In the genomic region with DNA sequence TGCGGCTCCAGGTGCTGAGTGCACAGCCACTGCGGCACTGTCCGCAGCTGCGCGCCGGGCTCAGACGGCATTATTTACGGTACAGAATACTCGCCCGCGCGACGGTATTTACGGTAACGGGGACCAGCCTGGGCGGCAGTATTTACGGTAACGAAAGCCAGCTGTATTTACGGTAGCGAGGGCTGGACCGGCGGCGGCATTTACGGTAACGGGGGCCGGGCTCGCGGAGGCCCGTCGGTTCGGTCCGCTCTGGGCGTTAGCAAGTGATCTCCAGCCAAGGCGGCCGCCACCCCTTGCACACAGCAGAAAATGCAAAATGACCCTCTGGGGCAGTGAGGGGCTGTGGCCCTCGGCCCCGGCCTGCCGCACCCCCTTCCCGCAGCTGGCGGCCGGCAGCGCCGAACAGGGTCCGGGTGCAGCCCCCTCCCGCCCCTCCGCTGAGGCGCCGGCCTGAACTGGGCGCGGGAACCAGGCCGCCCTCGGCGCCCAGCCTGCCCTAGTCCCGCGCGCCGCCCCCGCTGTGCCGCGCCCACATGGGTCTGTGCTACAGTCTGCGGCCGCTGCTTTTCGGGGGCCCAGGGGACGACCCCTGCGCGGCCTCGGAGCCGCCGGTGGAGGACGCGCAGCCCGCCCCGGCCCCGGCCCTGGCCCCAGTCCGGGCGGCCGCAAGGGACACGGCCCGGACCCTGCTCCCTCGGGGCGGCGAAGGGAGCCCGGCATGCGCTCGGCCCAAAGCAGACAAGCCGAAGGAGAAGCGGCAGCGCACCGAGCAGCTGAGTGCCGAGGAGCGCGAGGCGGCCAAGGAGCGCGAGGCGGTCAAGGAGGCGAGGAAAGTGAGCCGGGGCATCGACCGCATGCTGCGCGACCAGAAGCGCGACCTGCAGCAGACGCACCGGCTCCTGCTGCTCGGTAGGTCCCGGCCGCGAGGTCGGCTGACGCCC, we compare ENCODE assay signal across 8 cellular contexts. TPM values are rescaled to one million over a fixed set of nuclear protein-coding genes. Genes with fewer than 3 reads are reported as not detected.
DNase-seq lines count a peak whose midpoint lies in the region; ATAC-seq, FAIRE-seq and TF ChIP-seq lines count a peak whose summit lies in the region.

A gene (plus strand): TSS at position 234 of the 941 bp plus-strand sequence. CDS start 300 bp downstream, at position 534.

- TF ChIP-seq POLR2A in GM12891 (IDR thresholded peaks at IDR 0.05; ENCODE audit: low read depth, low read length) = no peak

- peak; percentile 73 for ATAC-seq in HG03066 (IDR thresholded peaks at IDR 0.05; ENCODE audit: low read depth, unreplicated experiment)
- peak; percentile 93 for ATAC-seq in esophagus mucosa
- ATAC-seq in GM18870 (IDR thresholded peaks at IDR 0.05; ENCODE audit: unreplicated experiment) = no peak

- DNase-seq in GM12891 (ENCODE audit: insufficient read length, low spot score) = peak; percentile 61
- DNase-seq in NCI-H524 (lab: John Stamatoyannopoulos, UW) = peak; percentile 53 to 86
- peak; percentile 41 for DNase-seq in activated T-cell treated with anti-CD3 and anti-CD28 coated beads for 24 hours (ENCODE audit: low read depth)
- peak; percentile 33 for DNase-seq in middle frontal gyrus (ENCODE audit: extremely low spot score, low spot score)
- peak; percentile 36 for DNase-seq in stimulated activated CD8-positive, alpha-beta memory T cell treated with anti-CD3 and anti-CD28 coated beads, Interleukin-4, amount 100 ng/mL, for 24 hours (ENCODE audit: low read depth)

- FAIRE-seq in GM12891 (lab: Jason Lieb, UNC) = peak; percentile 96

TF ChIP-seq in GM12891, 5 proteins besides CTCF, POLR2A, EP300 and RAD21:
- 0 out of 2 replicates have a peak, but pooled peaks have one; percentile 26 for TF ChIP-seq POU2F2 (IDR thresholded peaks at IDR 0.05; ENCODE audit: low read depth, low read length)
- TF ChIP-seq POLR2AphosphoS5 (IDR thresholded peaks at IDR 0.05; ENCODE audit: low read depth, low read length) = no peak

RNA-seq across cellular contexts. Expression of the gene that starts here (rescaled TPM):
- polyA plus RNA-seq in GM12891 (2012; ENCODE audit: low read depth, missing spikeins) = 0.14 TPM
- 8.8 TPM for total RNA-seq in esophagus mucosa
